12 cellular contexts compared by ENCODE assay signal in genomic region chr17:76263896-76264295, GRCh38. TPM values are rescaled to one million over a fixed set of nuclear protein-coding genes. Genes with fewer than 3 reads are reported as not detected.
DNase-seq lines count a peak whose midpoint lies in the region; ATAC-seq, FAIRE-seq and TF ChIP-seq lines count a peak whose summit lies in the region.
"Had no signal": no experiment of that assay in that cellular context is flagged by ENCODE, and none has a peak within 500 bp of the region (broad histone marks: within the 10 kb centered on the region; RNA-seq: fewer than 3 reads in every experiment).

No MANE protein-coding gene starts in this region.

- ATAC-seq in activated T-helper 17 cell treated with anti-CD3 and anti-CD28 coated beads, Interleukin-2, amount 50 U/mL, for 72 hours (replicated peaks): no peak
- no peak for ATAC-seq in lower lobe of right lung
- ATAC-seq in GM18861 (IDR thresholded peaks at IDR 0.05; ENCODE audit: unreplicated experiment): no peak

- H3K36me3 ChIP-seq in lower lobe of right lung (peaks cover 2% of the 10 kb centered on the region), thymus (ENCODE audit: control insufficient read depth, insufficient read depth) (peaks cover 9% of the 10 kb centered on the region)
- H3K36me3 ChIP-seq: cardiac muscle cell had no signal

- H3K27ac Mint-ChIP-seq in activated T-cell treated with anti-CD3 and anti-CD28 coated beads, Interleukin-2, amount 50 U/mL, for 24 hours: peak overlapping the region; percentile 97
- H3K27ac Mint-ChIP-seq in activated T-helper 17 cell treated with anti-CD3 and anti-CD28 coated beads, Interleukin-2, amount 50 U/mL, for 72 hours: peak overlapping the region; percentile 90

- H3K4me3 ChIP-seq in lower lobe of right lung (no peak overlapping the region), thymus (ENCODE audit: low read length) (no peak overlapping the region)
- H3K4me3 ChIP-seq: cardiac muscle cell had no signal

- H3K27ac ChIP-seq in lower lobe of right lung: peak overlapping the region; percentile 73
- peak overlapping the region; percentile 64 for H3K27ac ChIP-seq in thymus (ENCODE audit: low read depth)
- H3K27ac ChIP-seq: cardiac muscle cell had no signal

- TF ChIP-seq CTCF in lower lobe of right lung (IDR thresholded peaks at IDR 0.05): no peak

- intact Hi-C loops in lower lobe of right lung (cut with DNase I): no loop called here

- peaks cover 51% of the 10 kb centered on the region for H3K4me1 Mint-ChIP-seq in activated T-cell treated with anti-CD3 and anti-CD28 coated beads, Interleukin-2, amount 50 U/mL, for 24 hours (ENCODE audit: low read depth)
- H3K4me1 Mint-ChIP-seq in activated T-helper 17 cell treated with anti-CD3 and anti-CD28 coated beads, Interleukin-2, amount 50 U/mL, for 72 hours: peaks cover 22% of the 10 kb centered on the region

- no peaks in the 10 kb centered on the region for H3K9me3 ChIP-seq in lower lobe of right lung
- H3K9me3 ChIP-seq in thymus (ENCODE audit: control insufficient read depth): no peaks in the 10 kb centered on the region

- peak overlapping the region; percentile 76 for H3K4me3 Mint-ChIP-seq in activated T-cell treated with anti-CD3 and anti-CD28 coated beads, Interleukin-2, amount 50 U/mL, for 24 hours
- H3K4me3 Mint-ChIP-seq in activated T-helper 17 cell treated with anti-CD3 and anti-CD28 coated beads, Interleukin-2, amount 50 U/mL, for 72 hours: peak overlapping the region; percentile 79

- no peak for DNase-seq in activated T-cell treated with anti-CD3 and anti-CD28 coated beads, Interleukin-2, amount 50 U/mL, for 24 hours
- DNase-seq in activated T-cell treated with anti-CD3 and anti-CD28 coated beads for 4 hours: no peak
- no peak for DNase-seq in lower lobe of right lung
- DNase-seq in H54 (ENCODE audit: insufficient read length, low spot score): no peak
- DNase-seq in NOMO-1 (lab: John Stamatoyannopoulos, UW; ENCODE audit: unreplicated experiment in 2 of 2): no peak
- DNase-seq: islet precursor cell, NCI-H2081 had no signal

- no peaks in the 10 kb centered on the region for H3K9me3 Mint-ChIP-seq in activated T-cell treated with anti-CD3 and anti-CD28 coated beads, Interleukin-2, amount 50 U/mL, for 24 hours
- H3K9me3 Mint-ChIP-seq in activated T-helper 17 cell treated with anti-CD3 and anti-CD28 coated beads, Interleukin-2, amount 50 U/mL, for 72 hours: no peaks in the 10 kb centered on the region

- H3K27me3 ChIP-seq in lower lobe of right lung (ENCODE audit: low read depth) (no peaks in the 10 kb centered on the region), thymus (ENCODE audit: control insufficient read depth, insufficient read depth) (no peaks in the 10 kb centered on the region)
- H3K27me3 ChIP-seq: cardiac muscle cell had no signal

- WGBS in thymus: 97% methylated on average over 5 of the region's 5 CpGs

- H3K4me1 ChIP-seq in lower lobe of right lung (peaks cover 65% of the 10 kb centered on the region), thymus (ENCODE audit: control insufficient read depth, insufficient read depth, low read length) (peaks cover 34% of the 10 kb centered on the region)

- no peak for TF ChIP-seq POLR2A in H54 (IDR thresholded peaks at IDR 0.05; ENCODE audit: low read depth, low read length)

- no peak for FAIRE-seq in H54 (lab: Jason Lieb, UNC)
- FAIRE-seq: TTC549 had no signal

- no peaks in the 10 kb centered on the region for H3K27me3 Mint-ChIP-seq in activated T-cell treated with anti-CD3 and anti-CD28 coated beads, Interleukin-2, amount 50 U/mL, for 24 hours
- no peaks in the 10 kb centered on the region for H3K27me3 Mint-ChIP-seq in activated T-helper 17 cell treated with anti-CD3 and anti-CD28 coated beads, Interleukin-2, amount 50 U/mL, for 72 hours

- peaks cover 29% of the 10 kb centered on the region for H3K36me3 Mint-ChIP-seq in activated T-cell treated with anti-CD3 and anti-CD28 coated beads, Interleukin-2, amount 50 U/mL, for 24 hours (ENCODE audit: low read depth)
- peaks cover 40% of the 10 kb centered on the region for H3K36me3 Mint-ChIP-seq in activated T-helper 17 cell treated with anti-CD3 and anti-CD28 coated beads, Interleukin-2, amount 50 U/mL, for 72 hours (ENCODE audit: low read depth)

RNA-seq across cellular contexts. Expression of gene UBALD2, which starts 1.3 kb away (rescaled TPM):
- 100 to 1,000 TPM; 173 to 187 TPM for total RNA-seq in activated T-helper 17 cell treated with anti-CD3 and anti-CD28 coated beads, Interleukin-2, amount 50 U/mL, for 72 hours
- total RNA-seq in lower lobe of right lung: 62.7 TPM
- polyA plus RNA-seq in thymus: 48.1 TPM

RNA-seq across cellular contexts. Expression of gene RNF157, which starts 23.6 kb away (rescaled TPM):
- 10 to 100 TPM; 15.5 to 17.4 TPM for total RNA-seq in activated T-helper 17 cell treated with anti-CD3 and anti-CD28 coated beads, Interleukin-2, amount 50 U/mL, for 72 hours
- 2.4 TPM for total RNA-seq in lower lobe of right lung
- 1.6 TPM for polyA plus RNA-seq in thymus

RNA-seq across cellular contexts. Expression of gene QRICH2, which starts 44.2 kb away (rescaled TPM):
- total RNA-seq in activated T-helper 17 cell treated with anti-CD3 and anti-CD28 coated beads, Interleukin-2, amount 50 U/mL, for 72 hours: 1 to 10 TPM in 1 of 2 donors, under 1 TPM in 1; 0.85 to 2.1 TPM
- total RNA-seq in lower lobe of right lung: 4.5 TPM
- polyA plus RNA-seq in thymus: 7.3 TPM
